In genomic region chr3:12828751-12829150, GRCh38 we compare ENCODE assay signal across 30 cellular contexts.
"Had no signal": no experiment of that assay in that cellular context is flagged by ENCODE, and none has a peak within 500 bp of the region (broad histone marks: within the 10 kb centered on the region; RNA-seq: fewer than 3 reads in every experiment).

No MANE protein-coding gene starts in this region.

- H3K4me1 Mint-ChIP-seq: mesothelial cell of epicardium had no signal

- H3K27me3 ChIP-seq: foreskin keratinocyte, gastroesophageal sphincter, heart right ventricle, neutrophil, sigmoid colon, stomach, thyroid gland, vagina had no signal

- H2AFZ ChIP-seq: parathyroid adenoma had no signal

- H3K27me3 Mint-ChIP-seq: memory B cell; naive B cell; natural killer cell treated with Interleukin-12 subunit alpha and Interleukin-12 subunit beta and Interleukin-15 and Interleukin-18, amount 100 ng/mL, for 72 hours; progenitor cell of endocrine pancreas had no signal

- H3K4me1 ChIP-seq: gastroesophageal sphincter, lower lobe of right lung, parathyroid adenoma, sigmoid colon, stomach, thyroid gland, vagina had no signal

- H3K9ac ChIP-seq: parathyroid adenoma had no signal

- DNase-seq: dermis blood vessel endothelial cell; effector memory CD4-positive, alpha-beta T cell; glutamatergic neuron; heart right ventricle; hippocampal formation; kidney glomerular epithelial cell; left ventricle myocardium superior; lower lobe of right lung; mucosa of descending colon; naive B cell; sigmoid colon; stimulated activated CD4-positive, alpha-beta T cell treated with anti-CD3 and anti-CD28 coated beads, Interleukin-2, amount 100 ng/mL, for 24 hours; stimulated activated CD4-positive, alpha-beta T cell treated with anti-CD3 and anti-CD28 coated beads, Interleukin-4, amount 100 ng/mL, for 24 hours; stimulated activated naive CD4-positive, alpha-beta T cell treated with Interleukin-2 at 50 U/mL for 16 hours; stomach; thyroid gland; trophoblast cell had no signal

- H3K36me3 Mint-ChIP-seq: naive B cell; natural killer cell treated with Interleukin-12 subunit alpha and Interleukin-12 subunit beta and Interleukin-15 and Interleukin-18, amount 100 ng/mL, for 72 hours had no signal

- H3K27ac Mint-ChIP-seq: memory B cell; mesothelial cell of epicardium; natural killer cell treated with Interleukin-12 subunit alpha and Interleukin-12 subunit beta and Interleukin-15 and Interleukin-18, amount 100 ng/mL, for 72 hours; progenitor cell of endocrine pancreas; stimulated activated effector memory CD8-positive, alpha-beta T cell treated with anti-CD3 and anti-CD28 coated beads, Interleukin-12 subunit alpha, Interleukin-12 subunit beta, amount 100 ng/mL, for 72 hours had no signal

- FAIRE-seq: islet of Langerhans had no signal

- H3K9me3 Mint-ChIP-seq: memory B cell; mesothelial cell of epicardium; naive B cell; natural killer cell treated with Interleukin-12 subunit alpha and Interleukin-12 subunit beta and Interleukin-15 and Interleukin-18, amount 100 ng/mL, for 72 hours; neural crest cell; stimulated activated effector memory CD8-positive, alpha-beta T cell treated with anti-CD3 and anti-CD28 coated beads, Interleukin-12 subunit alpha, Interleukin-12 subunit beta, amount 100 ng/mL, for 72 hours had no signal

- H3K9me3 ChIP-seq: gastroesophageal sphincter, heart right ventricle, lower lobe of right lung, mucosa of descending colon, neutrophil, sigmoid colon, stomach, thyroid gland, vagina had no signal

- H3K4me3 ChIP-seq: coronary artery, gastroesophageal sphincter, heart right ventricle, lower lobe of right lung, mucosa of descending colon, sigmoid colon, stomach, thyroid gland, vagina had no signal

- H3K4me3 Mint-ChIP-seq: memory B cell; mesothelial cell of epicardium; naive B cell; natural killer cell treated with Interleukin-12 subunit alpha and Interleukin-12 subunit beta and Interleukin-15 and Interleukin-18, amount 100 ng/mL, for 72 hours; neural crest cell; stimulated activated effector memory CD8-positive, alpha-beta T cell treated with anti-CD3 and anti-CD28 coated beads, Interleukin-12 subunit alpha, Interleukin-12 subunit beta, amount 100 ng/mL, for 72 hours had no signal

- H3K27ac ChIP-seq: coronary artery, foreskin keratinocyte, gastroesophageal sphincter, heart right ventricle, lower lobe of right lung, neutrophil, parathyroid adenoma, sigmoid colon, stomach, thyroid gland, vagina had no signal

- ATAC-seq: foreskin keratinocyte; gastroesophageal sphincter; heart right ventricle; left ventricle myocardium superior; lower lobe of right lung; mucosa of descending colon; natural killer cell treated with Interleukin-12 subunit alpha and Interleukin-12 subunit beta and Interleukin-15 and Interleukin-18, amount 100 ng/mL, for 72 hours; stimulated activated effector memory CD8-positive, alpha-beta T cell treated with anti-CD3 and anti-CD28 coated beads, Interleukin-12 subunit alpha, Interleukin-12 subunit beta, amount 100 ng/mL, for 72 hours had no signal
